ENCODE assay signal across 1 cellular context in the genomic region with DNA sequence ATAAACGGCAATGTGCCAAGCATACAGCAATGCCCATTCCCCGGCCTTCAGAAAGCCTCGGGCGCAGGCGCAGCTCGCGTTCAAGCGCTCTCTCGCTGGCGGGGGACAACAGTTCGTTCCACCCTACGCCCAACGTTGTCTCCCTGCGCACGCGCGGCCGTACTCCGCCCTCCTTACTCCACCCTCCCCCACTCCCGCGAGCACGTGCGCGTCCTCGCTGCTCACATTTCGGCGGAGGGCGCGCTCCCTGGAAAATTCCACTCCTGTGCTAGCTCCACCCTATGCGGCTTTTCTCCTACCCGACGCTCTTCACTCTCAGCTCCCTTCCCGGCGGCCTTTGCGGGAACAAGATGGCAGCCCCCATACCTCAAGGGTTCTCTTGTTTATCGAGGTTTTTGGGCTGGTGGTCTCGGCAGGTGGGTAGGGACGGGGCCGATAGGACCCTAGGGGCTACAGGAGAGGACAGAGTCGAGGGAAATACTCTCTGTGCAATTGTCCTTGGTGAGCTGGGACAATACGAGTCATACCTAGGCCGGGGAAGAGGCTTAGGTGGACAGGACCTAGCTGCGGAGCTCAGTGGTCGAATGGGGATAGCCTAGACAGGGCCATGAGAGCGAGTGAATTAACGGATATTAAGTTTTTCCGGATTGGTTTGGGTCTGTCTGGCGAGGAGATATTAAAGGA.
TF ChIP-seq lines count a peak whose summit lies in the region.
"Not testable (repeated sequence)": the region's sequence is repeated elsewhere in the genome, so short reads cannot be mapped to it uniquely, and the experiment has no call there.

A gene (plus strand): TSS at position 335 of the 684 bp plus-strand sequence. CDS start 16 bp downstream, at position 351.

TF ChIP-seq in HepG2, 621 proteins besides CTCF, POLR2A, EP300 and RAD21 (continued from another document):
- TF ChIP-seq, protein P1, sequence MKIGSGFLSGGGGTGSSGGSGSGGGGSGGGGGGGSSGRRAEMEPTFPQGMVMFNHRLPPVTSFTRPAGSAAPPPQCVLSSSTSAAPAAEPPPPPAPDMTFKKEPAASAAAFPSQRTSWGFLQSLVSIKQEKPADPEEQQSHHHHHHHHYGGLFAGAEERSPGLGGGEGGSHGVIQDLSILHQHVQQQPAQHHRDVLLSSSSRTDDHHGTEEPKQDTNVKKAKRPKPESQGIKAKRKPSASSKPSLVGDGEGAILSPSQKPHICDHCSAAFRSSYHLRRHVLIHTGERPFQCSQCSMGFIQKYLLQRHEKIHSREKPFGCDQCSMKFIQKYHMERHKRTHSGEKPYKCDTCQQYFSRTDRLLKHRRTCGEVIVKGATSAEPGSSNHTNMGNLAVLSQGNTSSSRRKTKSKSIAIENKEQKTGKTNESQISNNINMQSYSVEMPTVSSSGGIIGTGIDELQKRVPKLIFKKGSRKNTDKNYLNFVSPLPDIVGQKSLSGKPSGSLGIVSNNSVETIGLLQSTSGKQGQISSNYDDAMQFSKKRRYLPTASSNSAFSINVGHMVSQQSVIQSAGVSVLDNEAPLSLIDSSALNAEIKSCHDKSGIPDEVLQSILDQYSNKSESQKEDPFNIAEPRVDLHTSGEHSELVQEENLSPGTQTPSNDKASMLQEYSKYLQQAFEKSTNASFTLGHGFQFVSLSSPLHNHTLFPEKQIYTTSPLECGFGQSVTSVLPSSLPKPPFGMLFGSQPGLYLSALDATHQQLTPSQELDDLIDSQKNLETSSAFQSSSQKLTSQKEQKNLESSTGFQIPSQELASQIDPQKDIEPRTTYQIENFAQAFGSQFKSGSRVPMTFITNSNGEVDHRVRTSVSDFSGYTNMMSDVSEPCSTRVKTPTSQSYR (CRISPR knock-in tag; IDR thresholded peaks at IDR 0.05; ENCODE audit: borderline replicate concordance) = peak; percentile 97
- peak; percentile 8; the same call in 1 of the 2 replicates for TF ChIP-seq ZMYM3 (CRISPR knock-in tag; IDR thresholded peaks at IDR 0.05)
- peak; percentile 68 for TF ChIP-seq RBFOX2 (IDR thresholded peaks at IDR 0.05; ENCODE audit: low read depth, low read length)
- 0 out of 2 replicates have a peak, but pooled peaks have one; percentile 19 for TF ChIP-seq ZNF607 (CRISPR knock-in tag; IDR thresholded peaks at IDR 0.05; ENCODE audit: borderline replicate concordance)
- TF ChIP-seq, protein P2, sequence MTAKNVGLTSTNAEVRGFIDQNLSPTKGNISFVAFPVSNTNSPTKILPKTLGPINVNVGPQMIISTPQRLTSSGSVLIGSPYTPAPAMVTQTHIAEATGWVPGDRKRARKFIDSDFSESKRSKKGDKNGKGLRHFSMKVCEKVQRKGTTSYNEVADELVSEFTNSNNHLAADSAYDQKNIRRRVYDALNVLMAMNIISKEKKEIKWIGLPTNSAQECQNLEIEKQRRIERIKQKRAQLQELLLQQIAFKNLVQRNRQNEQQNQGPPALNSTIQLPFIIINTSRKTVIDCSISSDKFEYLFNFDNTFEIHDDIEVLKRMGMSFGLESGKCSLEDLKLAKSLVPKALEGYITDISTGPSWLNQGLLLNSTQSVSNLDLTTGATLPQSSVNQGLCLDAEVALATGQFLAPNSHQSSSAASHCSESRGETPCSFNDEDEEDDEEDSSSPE (CRISPR knock-in tag; IDR thresholded peaks at IDR 0.05) = peak; percentile 71; the same call in 1 of the 2 replicates
- not testable (repeated sequence) for TF ChIP-seq SOX6 (IDR thresholded peaks at IDR 0.05)
- TF ChIP-seq SOX6 (CRISPR knock-in tag; IDR thresholded peaks at IDR 0.05) = 0 out of 2 replicates have a peak, but pooled peaks have one; percentile 26
- TF ChIP-seq RARA (CRISPR knock-in tag; IDR thresholded peaks at IDR 0.05) = peak; percentile 43; the same call in 1 of the 2 replicates
- TF ChIP-seq, protein P3, sequence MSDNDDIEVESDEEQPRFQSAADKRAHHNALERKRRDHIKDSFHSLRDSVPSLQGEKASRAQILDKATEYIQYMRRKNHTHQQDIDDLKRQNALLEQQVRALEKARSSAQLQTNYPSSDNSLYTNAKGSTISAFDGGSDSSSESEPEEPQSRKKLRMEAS (IDR thresholded peaks at IDR 0.05) = peak; percentile 93
- peak; percentile 71; the same call in 1 of the 2 replicates for TF ChIP-seq SIX4 (CRISPR knock-in tag; IDR thresholded peaks at IDR 0.05)
- TF ChIP-seq, protein P4, sequence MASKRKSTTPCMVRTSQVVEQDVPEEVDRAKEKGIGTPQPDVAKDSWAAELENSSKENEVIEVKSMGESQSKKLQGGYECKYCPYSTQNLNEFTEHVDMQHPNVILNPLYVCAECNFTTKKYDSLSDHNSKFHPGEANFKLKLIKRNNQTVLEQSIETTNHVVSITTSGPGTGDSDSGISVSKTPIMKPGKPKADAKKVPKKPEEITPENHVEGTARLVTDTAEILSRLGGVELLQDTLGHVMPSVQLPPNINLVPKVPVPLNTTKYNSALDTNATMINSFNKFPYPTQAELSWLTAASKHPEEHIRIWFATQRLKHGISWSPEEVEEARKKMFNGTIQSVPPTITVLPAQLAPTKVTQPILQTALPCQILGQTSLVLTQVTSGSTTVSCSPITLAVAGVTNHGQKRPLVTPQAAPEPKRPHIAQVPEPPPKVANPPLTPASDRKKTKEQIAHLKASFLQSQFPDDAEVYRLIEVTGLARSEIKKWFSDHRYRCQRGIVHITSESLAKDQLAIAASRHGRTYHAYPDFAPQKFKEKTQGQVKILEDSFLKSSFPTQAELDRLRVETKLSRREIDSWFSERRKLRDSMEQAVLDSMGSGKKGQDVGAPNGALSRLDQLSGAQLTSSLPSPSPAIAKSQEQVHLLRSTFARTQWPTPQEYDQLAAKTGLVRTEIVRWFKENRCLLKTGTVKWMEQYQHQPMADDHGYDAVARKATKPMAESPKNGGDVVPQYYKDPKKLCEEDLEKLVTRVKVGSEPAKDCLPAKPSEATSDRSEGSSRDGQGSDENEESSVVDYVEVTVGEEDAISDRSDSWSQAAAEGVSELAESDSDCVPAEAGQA (IDR thresholded peaks at IDR 0.05; ENCODE audit: low read depth) = peak; percentile 57; the same call in 1 of the 2 replicates
- TF ChIP-seq, protein P4 (CRISPR knock-in tag; IDR thresholded peaks at IDR 0.05; ENCODE audit: borderline replicate concordance) = 0 out of 2 replicates have a peak, but pooled peaks have one; percentile 67
- TF ChIP-seq KDM5A (IDR thresholded peaks at IDR 0.05; ENCODE audit: borderline replicate concordance, low read length) = peak; percentile 90
- TF ChIP-seq, protein P5, sequence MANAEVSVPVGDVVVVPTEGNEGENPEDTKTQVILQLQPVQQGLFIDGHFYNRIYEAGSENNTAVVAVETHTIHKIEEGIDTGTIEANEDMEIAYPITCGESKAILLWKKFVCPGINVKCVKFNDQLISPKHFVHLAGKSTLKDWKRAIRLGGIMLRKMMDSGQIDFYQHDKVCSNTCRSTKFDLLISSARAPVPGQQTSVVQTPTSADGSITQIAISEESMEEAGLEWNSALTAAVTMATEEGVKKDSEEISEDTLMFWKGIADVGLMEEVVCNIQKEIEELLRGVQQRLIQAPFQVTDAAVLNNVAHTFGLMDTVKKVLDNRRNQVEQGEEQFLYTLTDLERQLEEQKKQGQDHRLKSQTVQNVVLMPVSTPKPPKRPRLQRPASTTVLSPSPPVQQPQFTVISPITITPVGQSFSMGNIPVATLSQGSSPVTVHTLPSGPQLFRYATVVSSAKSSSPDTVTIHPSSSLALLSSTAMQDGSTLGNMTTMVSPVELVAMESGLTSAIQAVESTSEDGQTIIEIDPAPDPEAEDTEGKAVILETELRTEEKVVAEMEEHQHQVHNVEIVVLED (CRISPR knock-in tag; IDR thresholded peaks at IDR 0.05; ENCODE audit: borderline replicate concordance) = peak; percentile 89
- TF ChIP-seq BORCS8-MEF2B (CRISPR knock-in tag; IDR thresholded peaks at IDR 0.05) = peak; percentile 41; the same call in 1 of the 2 replicates
- TF ChIP-seq SALL2 (CRISPR knock-in tag; IDR thresholded peaks at IDR 0.05) = peak; percentile 78
- TF ChIP-seq ZNF350 (CRISPR knock-in tag; IDR thresholded peaks at IDR 0.05; ENCODE audit: borderline replicate concordance, low read depth) = peak; percentile 71; the same call in 1 of the 2 replicates
- peak; percentile 87 for TF ChIP-seq ZNF143 (CRISPR knock-in tag; IDR thresholded peaks at IDR 0.05)
